Comparison of ENCODE assay signal across 8 cellular contexts in the genomic region with DNA sequence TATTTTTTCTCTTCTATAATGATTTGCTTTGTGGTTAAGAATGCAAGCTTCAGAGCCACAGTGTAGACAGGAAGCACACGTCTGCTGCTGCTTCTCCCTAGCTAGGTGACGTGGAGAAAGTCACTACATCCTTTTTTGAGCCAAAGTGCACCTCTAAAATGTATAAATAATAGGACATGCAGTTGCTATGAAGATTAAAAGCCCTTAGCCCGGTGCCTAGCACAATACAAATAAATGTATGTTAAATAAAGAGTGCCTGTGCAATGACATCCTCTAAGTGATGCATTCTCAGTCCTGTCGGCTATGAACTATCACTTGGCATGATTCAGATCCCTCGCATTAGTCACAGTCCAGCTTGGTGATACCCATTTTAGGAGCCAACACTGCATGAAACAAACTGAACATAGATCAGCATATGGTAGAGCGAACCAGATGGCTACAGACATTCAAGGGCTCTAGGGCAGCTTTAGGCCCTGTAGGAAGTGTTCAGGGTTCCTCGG. TPM values are rescaled to one million over a fixed set of nuclear protein-coding genes. Genes with fewer than 3 reads are reported as not detected.
DNase-seq lines count a peak whose midpoint lies in the region; ATAC-seq, FAIRE-seq and TF ChIP-seq lines count a peak whose summit lies in the region.

No MANE protein-coding gene starts in this region.

- H3K27me3 ChIP-seq in DND-41 (ENCODE audit: insufficient read depth, low read length, poor library complexity) = no peaks in the 10 kb centered on the region

- H4K20me1 ChIP-seq in DND-41 (ENCODE audit: insufficient read depth, low read length) = no peaks in the 10 kb centered on the region

- no peaks in the 10 kb centered on the region for H3K9me3 ChIP-seq in DND-41 (ENCODE audit: insufficient read depth, low read length, severe bottlenecking)
- no peaks in the 10 kb centered on the region for H3K9me3 ChIP-seq in kidney (ENCODE audit: control insufficient read depth in 1 of 2, low read length in 2 of 2)

- peak overlapping the region; percentile 44; the same call in 1 of the 2 replicates for H2AFZ ChIP-seq in DND-41 (ENCODE audit: low read depth, low read length)

- H3K4me3 ChIP-seq in DND-41 (ENCODE audit: low read depth in 1 of 2, low read length in 2 of 2) (no peak overlapping the region), cardiac fibroblast (replicated peaks in 1 of 2; ENCODE audit: low read depth in 2 of 2, low read length in 2 of 2) (no peak overlapping the region), kidney (ENCODE audit: low read length in 2 of 2) (no peak overlapping the region)

- DNase-seq in DND-41 = peak; percentile 41
- no peak for DNase-seq in H54 (ENCODE audit: insufficient read length, low spot score)
- DNase-seq in RCC 7860 (ENCODE audit: low spot score) = peak; percentile 98
- DNase-seq in cardiac fibroblast (ENCODE audit: low read depth in 2 of 2) = peak; percentile 55 to 92
- DNase-seq in stimulated activated CD4-positive, alpha-beta T cell treated with anti-CD3 and anti-CD28 coated beads, Interleukin-4, amount 100 ng/mL, for 24 hours = peak; percentile 61
- DNase-seq in NCI-H187 treated with DMSO at 0.1 percent for 48 hours (lab: John Stamatoyannopoulos, UW) = no peak
- no peak for DNase-seq in islet precursor cell
- DNase-seq in kidney = no peak

- peaks cover 1% of the 10 kb centered on the region; the same call in 1 of the 2 replicates for H3K79me2 ChIP-seq in DND-41 (ENCODE audit: insufficient read depth, low read length)

- ATAC-seq in DND-41 (ENCODE audit: insufficient read depth, low read depth) = peak; percentile 42

- intact Hi-C loops in kidney (cut with DNase I) = no loop called here

- H3K4me2 ChIP-seq in DND-41 (ENCODE audit: insufficient read depth, low read length) = no peak overlapping the region

- FAIRE-seq in H54 (lab: Jason Lieb, UNC) (peak; percentile 100), RCC 7860 (lab: Jason Lieb, UNC) (peak; percentile 92), kidney (lab: Jason Lieb, UNC) (no peak)

- H3K4me1 ChIP-seq in DND-41 (ENCODE audit: insufficient read depth, low read length) (peaks cover 25% of the 10 kb centered on the region), kidney (ENCODE audit: control insufficient read depth in 1 of 2, insufficient read depth in 1 of 2, low read depth in 1 of 2, low read length in 2 of 2) (peaks cover 5 to 10% of the 10 kb centered on the region in 2 donors)

- peak overlapping the region; percentile 45; the same call in 1 of the 2 replicates for H3K27ac ChIP-seq in DND-41 (ENCODE audit: low read length)
- no peak overlapping the region for H3K27ac ChIP-seq in kidney (ENCODE audit: low read depth in 2 of 2, low read length in 2 of 2)

- no peaks in the 10 kb centered on the region for H3K36me3 ChIP-seq in DND-41 (ENCODE audit: insufficient read depth, low read length)
- no peaks in the 10 kb centered on the region for H3K36me3 ChIP-seq in kidney (ENCODE audit: control insufficient read depth in 1 of 2, insufficient read depth in 2 of 2, low read length in 2 of 2)

- TF ChIP-seq POLR2A in H54 (IDR thresholded peaks at IDR 0.05; ENCODE audit: low read depth, low read length) = no peak

- no peak overlapping the region for H3K9ac ChIP-seq in DND-41 (ENCODE audit: low read depth, low read length)
- no peak overlapping the region for H3K9ac ChIP-seq in kidney (ENCODE audit: low read length in 2 of 2)

- TF ChIP-seq CTCF in DND-41 (IDR thresholded peaks at IDR 0.05; ENCODE audit: borderline replicate concordance, extremely low read depth, low read length, poor library complexity, severe bottlenecking) (no peak), cardiac fibroblast (IDR thresholded peaks at IDR 0.05; ENCODE audit: low read depth, low read length) (no peak), kidney (IDR thresholded peaks at IDR 0.05; ENCODE audit: borderline replicate concordance, extremely low read depth, insufficient read depth) (no peak)

RNA-seq across cellular contexts. Expression of gene TRDMT1, which starts 4.8 kb away (rescaled TPM):
- total RNA-seq in kidney = 11.0 TPM
- 2.0 TPM for polyA plus RNA-seq in kidney (ENCODE audit: insufficient read depth, low read depth, low replicate concordance)

RNA-seq across cellular contexts. Expression of gene VIM, which starts 21.8 kb away (rescaled TPM):
- 1,044 TPM for total RNA-seq in kidney
- 403 TPM for polyA plus RNA-seq in kidney (ENCODE audit: insufficient read depth, low read depth, low replicate concordance)

Comparison
In these comparisons a context has a peak if more than half of its experiments do, and no peak if none do; other contexts are left out.
1. DNase-seq: peak in DND-41 (single experiment), RCC 7860 (single experiment), cardiac fibroblast (2 of 2) and stimulated activated CD4-positive, alpha-beta T cell treated with anti-CD3 and anti-CD28 coated beads, Interleukin-4, amount 100 ng/mL, for 24 hours (single experiment); none in H54 (single experiment), NCI-H187 treated with DMSO at 0.1 percent for 48 hours (single experiment), islet precursor cell (single experiment) and kidney (single experiment).